In genomic region chr17:6793748-6794493, GRCh38 we compare ENCODE assay signal across 2 cellular contexts.
TF ChIP-seq lines count a peak whose summit lies in the region.

No MANE protein-coding gene starts in this region.

TF ChIP-seq in A549, 52 proteins besides CTCF, POLR2A, EP300 and RAD21:
- no peak for TF ChIP-seq EHMT2 (IDR thresholded peaks at IDR 0.05; ENCODE audit: low read depth)
- TF ChIP-seq MAFK (IDR thresholded peaks at IDR 0.05; ENCODE audit: partially characterized antibody) = peak; percentile 97
TF ChIP-seq in A549: peak in this region for 1.

TF ChIP-seq in IMR-90, 13 proteins besides CTCF, POLR2A, EP300 and RAD21:
- TF ChIP-seq MAFK (IDR thresholded peaks at IDR 0.05; ENCODE audit: low read depth, low read length) = peak; percentile 95
- no peak for TF ChIP-seq SMC3 (IDR thresholded peaks at IDR 0.05; ENCODE audit: low read depth, low read length)
TF ChIP-seq in IMR-90: peak in this region for 1.
